Comparison of ENCODE assay signal across 31 cellular contexts in genomic region chr2:237478969-237479368, GRCh38. TPM values are rescaled to one million over a fixed set of nuclear protein-coding genes. Genes with fewer than 3 reads are reported as not detected.
"Had no signal": no experiment of that assay in that cellular context is flagged by ENCODE, and none has a peak within 500 bp of the region (broad histone marks: within the 10 kb centered on the region; RNA-seq: fewer than 3 reads in every experiment).

No MANE protein-coding gene starts in this region.

- H3K4me2 ChIP-seq: PC-9 had no signal

- H3K4me3 Mint-ChIP-seq: activated CD4-positive, alpha-beta memory T cell treated with anti-CD3 and anti-CD28 coated beads, Interleukin-2, amount 10 ng/mL, durations not matched to agents 7 days and 5 days; activated CD8-positive, alpha-beta memory T cell treated with anti-CD3 and anti-CD28 coated beads, Interleukin-2, amount 10 ng/mL, durations not matched to agents 7 days and 5 days; activated naive CD4-positive, alpha-beta T cell treated with anti-CD3 and anti-CD28 coated beads, Interleukin-2, amount 50 U/mL, for 24 hours; activated naive CD8-positive, alpha-beta T cell treated with anti-CD3 and anti-CD28 coated beads, Interleukin-2, amount 10 ng/mL, durations not matched to agents 7 days and 5 days had no signal

- ATAC-seq: activated CD8-positive, alpha-beta memory T cell treated with anti-CD3 and anti-CD28 coated beads, Interleukin-2, amount 10 ng/mL, durations not matched to agents 7 days and 5 days; K562 had no signal

- H3K9me3 ChIP-seq: ascending aorta, breast epithelium had no signal

- H3K27ac ChIP-seq: ascending aorta, PC-9, WERI-Rb-1 had no signal

- FAIRE-seq: K562 had no signal

- DNase-seq: activated CD4-positive, alpha-beta memory T cell treated with anti-CD3 and anti-CD28 coated beads, Interleukin-2, amount 10 ng/mL, durations not matched to agents 7 days and 5 days; activated CD4-positive, alpha-beta T cell treated with anti-CD3 and anti-CD28 coated beads for 1 hour; activated CD4-positive, alpha-beta T cell treated with anti-CD3 and anti-CD28 coated beads for 48 hours; activated CD4-positive, CD25-positive, alpha-beta regulatory T cell; activated CD8-positive, alpha-beta memory T cell treated with anti-CD3 and anti-CD28 coated beads for 24 hours; activated CD8-positive, alpha-beta memory T cell treated with anti-CD3 and anti-CD28 coated beads, Interleukin-2, amount 10 ng/mL, durations not matched to agents 7 days and 5 days; activated CD8-positive, alpha-beta memory T cell treated with anti-CD3 and anti-CD28 coated beads, Interleukin-2, amount 50 U/mL, for 48 hours; activated effector memory CD4-positive, alpha-beta T cell treated with anti-CD3 and anti-CD28 coated beads, Interleukin-2, amount 50 U/mL, for 16 hours; activated naive CD4-positive, alpha-beta T cell treated with Interleukin-2 at 50 U/mL for 16 hours; activated naive CD8-positive, alpha-beta T cell treated with anti-CD3 and anti-CD28 coated beads, Interleukin-2, amount 10 ng/mL, durations not matched to agents 7 days and 5 days; activated T-cell treated with anti-CD3 and anti-CD28 coated beads, Interleukin-2, amount 50 U/mL, for 48 hours; NCI-H1105; NCI-H1436; NCI-H1930; NCI-H2081 treated with DMSO at 0.1 percent for 48 hours; NCI-H345; NCI-H510A; NCI-H526; NCI-H748 treated with DMSO at 0.1 percent for 48 hours; NK-92 treated with Interleukin-12 subunit alpha and Interleukin-12 subunit beta, amount 100 ng/mL, for 24 hours; PC-9; Right ventricle myocardium superior; SW 1271; T-helper 1 cell; T-helper 2 cell; T-helper 9 cell; WERI-Rb-1 had no signal

- H3K9me3 Mint-ChIP-seq: activated CD4-positive, alpha-beta memory T cell treated with anti-CD3 and anti-CD28 coated beads, Interleukin-2, amount 10 ng/mL, durations not matched to agents 7 days and 5 days; activated naive CD4-positive, alpha-beta T cell treated with anti-CD3 and anti-CD28 coated beads, Interleukin-2, amount 50 U/mL, for 24 hours; activated naive CD8-positive, alpha-beta T cell treated with anti-CD3 and anti-CD28 coated beads, Interleukin-2, amount 10 ng/mL, durations not matched to agents 7 days and 5 days had no signal

- H3K4me3 ChIP-seq: ascending aorta, breast epithelium, K562, PC-9 had no signal

- H3K27ac Mint-ChIP-seq: activated CD4-positive, alpha-beta memory T cell treated with anti-CD3 and anti-CD28 coated beads, Interleukin-2, amount 10 ng/mL, durations not matched to agents 7 days and 5 days; activated CD8-positive, alpha-beta memory T cell treated with anti-CD3 and anti-CD28 coated beads, Interleukin-2, amount 10 ng/mL, durations not matched to agents 7 days and 5 days; activated naive CD4-positive, alpha-beta T cell treated with anti-CD3 and anti-CD28 coated beads, Interleukin-2, amount 50 U/mL, for 24 hours; activated naive CD8-positive, alpha-beta T cell treated with anti-CD3 and anti-CD28 coated beads, Interleukin-2, amount 10 ng/mL, durations not matched to agents 7 days and 5 days had no signal

- H3K36me3 Mint-ChIP-seq: activated CD8-positive, alpha-beta memory T cell treated with anti-CD3 and anti-CD28 coated beads, Interleukin-2, amount 10 ng/mL, durations not matched to agents 7 days and 5 days; activated naive CD4-positive, alpha-beta T cell treated with anti-CD3 and anti-CD28 coated beads, Interleukin-2, amount 50 U/mL, for 24 hours; activated naive CD8-positive, alpha-beta T cell treated with anti-CD3 and anti-CD28 coated beads, Interleukin-2, amount 10 ng/mL, durations not matched to agents 7 days and 5 days had no signal

- H3K27me3 ChIP-seq: ascending aorta, breast epithelium had no signal

- H3K36me3 ChIP-seq: ascending aorta, breast epithelium, WERI-Rb-1 had no signal

RNA-seq across cellular contexts. Expression of gene MLPH, which starts 8.1 kb away (rescaled TPM):
- total RNA-seq: activated CD4-positive, alpha-beta memory T cell treated with anti-CD3 and anti-CD28 coated beads, Interleukin-2, amount 10 ng/mL, durations not matched to agents 7 days and 5 days; activated CD8-positive, alpha-beta memory T cell treated with anti-CD3 and anti-CD28 coated beads, Interleukin-2, amount 10 ng/mL, durations not matched to agents 7 days and 5 days; activated naive CD8-positive, alpha-beta T cell treated with anti-CD3 and anti-CD28 coated beads, Interleukin-2, amount 10 ng/mL, durations not matched to agents 7 days and 5 days had no signal
- polyA plus RNA-seq: K562 had no signal
